ENCODE assay signal across 12 cellular contexts in genomic region chr14:93059917-93060545, GRCh38. TPM values are rescaled to one million over a fixed set of nuclear protein-coding genes. Genes with fewer than 3 reads are reported as not detected.
A peak's percentile ranks its signal among the peaks of the same experiment; 100 is the strongest.
DNase-seq lines count a peak whose midpoint lies in the region; ATAC-seq and TF ChIP-seq lines count a peak whose summit lies in the region.
"Had no signal": no experiment of that assay in that cellular context is flagged by ENCODE, and none has a peak within 500 bp of the region (broad histone marks: within the 10 kb centered on the region; RNA-seq: fewer than 3 reads in every experiment).

No MANE protein-coding gene starts in this region.

- peaks cover 64% of the 10 kb centered on the region for H3K4me1 Mint-ChIP-seq in GM23338
- peaks cover 73% of the 10 kb centered on the region for H3K4me1 Mint-ChIP-seq in activated naive CD8-positive, alpha-beta T cell (ENCODE audit: low read depth)
- H3K4me1 Mint-ChIP-seq in mesothelial cell of epicardium = peaks cover 19% of the 10 kb centered on the region

- H3K27ac Mint-ChIP-seq in GM23338 (peak overlapping the region; percentile 90), mesothelial cell of epicardium (peak overlapping the region; percentile 0)
- H3K27ac Mint-ChIP-seq in activated naive CD8-positive, alpha-beta T cell = peak overlapping the region; percentile 79

- peaks cover 59% of the 10 kb centered on the region for H3K79me2 ChIP-seq in GM23338 (replicated peaks; ENCODE audit: insufficient read depth)

- DNase-seq in Ammon's horn (ENCODE audit: low spot score) = peak; percentile 49
- DNase-seq in GM23338 (ENCODE audit: low spot score) = peak; percentile 58
- no peak for DNase-seq in mesothelial cell of epicardium (ENCODE audit: low spot score in 2 of 2, unreplicated experiment in 2 of 2)
- DNase-seq in kidney tubule cell (ENCODE audit: low spot score) = no peak
- no peak for DNase-seq in 8988T
- DNase-seq: left cardiac atrium, NCI-H1105, RPMI8226, small intestine had no signal

- H4K20me1 ChIP-seq in GM23338 (replicated peaks; ENCODE audit: insufficient read depth) = peaks cover 2% of the 10 kb centered on the region

- no peak overlapping the region for H3K4me3 ChIP-seq in GM23338

- peaks cover 16% of the 10 kb centered on the region for H3K27me3 Mint-ChIP-seq in GM23338 (ENCODE audit: insufficient read depth, low read depth, poor library complexity)
- H3K27me3 Mint-ChIP-seq in activated naive CD8-positive, alpha-beta T cell = no peaks in the 10 kb centered on the region
- no peaks in the 10 kb centered on the region for H3K27me3 Mint-ChIP-seq in mesothelial cell of epicardium (ENCODE audit: low read depth)

- no peak for TF ChIP-seq CTCF in GM23338 (conservative IDR thresholded peaks at IDR 0.05; ENCODE audit: low read depth in 2 of 2)
- no peak for TF ChIP-seq CTCF in mesothelial cell of epicardium (IDR thresholded peaks at IDR 0.05; ENCODE audit: unreplicated experiment)

- no peaks in the 10 kb centered on the region for H3K27me3 ChIP-seq in GM23338 (ENCODE audit: insufficient read depth)

- no peaks in the 10 kb centered on the region; the same call in 1 of the 2 replicates for H3F3A ChIP-seq in GM23338 (replicated peaks; ENCODE audit: low read depth)

- H3K36me3 Mint-ChIP-seq in GM23338 (ENCODE audit: low read depth) = peaks cover 5% of the 10 kb centered on the region; the same call in 1 of the 3 replicates
- H3K36me3 Mint-ChIP-seq in activated naive CD8-positive, alpha-beta T cell = no peaks in the 10 kb centered on the region
- H3K36me3 Mint-ChIP-seq in mesothelial cell of epicardium = no peaks in the 10 kb centered on the region

- H3K4me3 Mint-ChIP-seq in GM23338 = no peak overlapping the region; the same call in 1 of the 3 replicates
- peak overlapping the region; percentile 51 for H3K4me3 Mint-ChIP-seq in activated naive CD8-positive, alpha-beta T cell
- no peak overlapping the region for H3K4me3 Mint-ChIP-seq in mesothelial cell of epicardium

- H3K9me2 ChIP-seq in GM23338 (ENCODE audit: insufficient read depth) = no peaks in the 10 kb centered on the region

- H3K36me3 ChIP-seq in GM23338 (ENCODE audit: insufficient read depth) = no peaks in the 10 kb centered on the region

- peak overlapping the region; percentile 85 for H3K27ac ChIP-seq in GM23338 (ENCODE audit: low read depth)

- H2AFZ ChIP-seq in GM23338 = no peak overlapping the region

- H3K4me2 ChIP-seq in GM23338 = peak overlapping the region; percentile 55; the same call in 1 of the 2 replicates

- peaks cover 5% of the 10 kb centered on the region for H3K4me1 ChIP-seq in GM23338 (ENCODE audit: insufficient read depth)

- ATAC-seq in GM23338 (peak; percentile 55), HG02970 (IDR thresholded peaks at IDR 0.05; ENCODE audit: low FRiP score, unreplicated experiment) (no peak), GM18517 (IDR thresholded peaks at IDR 0.05; ENCODE audit: unreplicated experiment) (no peak)

- no peaks in the 10 kb centered on the region; the same call in 2 of the 3 replicates for H3K9me3 Mint-ChIP-seq in GM23338
- H3K9me3 Mint-ChIP-seq in activated naive CD8-positive, alpha-beta T cell (ENCODE audit: low read depth) = no peaks in the 10 kb centered on the region
- H3K9me3 Mint-ChIP-seq in mesothelial cell of epicardium = no peaks in the 10 kb centered on the region

TF ChIP-seq in GM23338, 12 proteins besides CTCF, POLR2A, EP300 and RAD21:
- TF ChIP-seq ZNF331 (CRISPR knock-in tag; IDR thresholded peaks at IDR 0.05; ENCODE audit: low read depth) (no peak), NANOG (IDR thresholded peaks at IDR 0.05; ENCODE audit: borderline replicate concordance) (no peak), REST (IDR thresholded peaks at IDR 0.05; ENCODE audit: unreplicated experiment) (no peak), EZH2 (IDR thresholded peaks at IDR 0.05; ENCODE audit: low read depth, unreplicated experiment) (no peak), ZNF462 (CRISPR knock-in tag; IDR thresholded peaks at IDR 0.05) (no peak), CREB1 (CRISPR knock-in tag; IDR thresholded peaks at IDR 0.05; ENCODE audit: low read depth) (no peak), JUNB (IDR thresholded peaks at IDR 0.05; ENCODE audit: unreplicated experiment) (no peak)

RNA-seq across cellular contexts. Expression of gene ITPK1, which starts 55.7 kb away (rescaled TPM):
- 88.1 and 101 TPM in 2 replicates for total RNA-seq in GM23338 (2014; rRNA removed; shearing (Covaris generic))
- polyA plus RNA-seq in GM23338 (2016; fragmentation: Nextera tagmentation; extraction: Ambion mirVana) = 35.9 and 39.9 TPM in 2 replicates
- 23.2 to 30.5 TPM (median 27.5 TPM) in 3 replicates for total RNA-seq in mesothelial cell of epicardium

Comparison
In these comparisons a context has a peak if more than half of its experiments do, and no peak if none do; other contexts are left out.
1. DNase-seq: peak in Ammon's horn (single experiment) and GM23338 (single experiment); none in mesothelial cell of epicardium (0 of 2), kidney tubule cell (single experiment) and 8988T (single experiment).
2. H3K27ac Mint-ChIP-seq: peak in every context shown above with its lines; median percentile 90 in GM23338; 79 in activated naive CD8-positive, alpha-beta T cell; 0 in mesothelial cell of epicardium.